20 cellular contexts compared by ENCODE assay signal in genomic region chr7:139560678-139561077, GRCh38. TPM values are rescaled to one million over a fixed set of nuclear protein-coding genes. Genes with fewer than 3 reads are reported as not detected.
A peak's percentile ranks its signal among the peaks of the same experiment; 100 is the strongest.
DNase-seq lines count a peak whose midpoint lies in the region; ATAC-seq lines count a peak whose summit lies in the region.
"Had no signal": no experiment of that assay in that cellular context is flagged by ENCODE, and none has a peak within 500 bp of the region (broad histone marks: within the 10 kb centered on the region; RNA-seq: fewer than 3 reads in every experiment).

No MANE protein-coding gene starts in this region.

- intact Hi-C loops in left ventricle myocardium superior (cut with micrococcal nuclease) = no loop called here

- peaks cover 0 to 5% of the 10 kb centered on the region in 2 donors for H3K27me3 Mint-ChIP-seq in natural killer cell treated with Interleukin-12 subunit alpha and Interleukin-12 subunit beta and Interleukin-15 and Interleukin-18, amount 100 ng/mL, for 72 hours

- ATAC-seq in left ventricle myocardium superior = no peak
- no peak for ATAC-seq in GM21576 (IDR thresholded peaks at IDR 0.05; ENCODE audit: unreplicated experiment)
- ATAC-seq in HG03159 (IDR thresholded peaks at IDR 0.05; ENCODE audit: unreplicated experiment) = no peak
- no peak for ATAC-seq in natural killer cell treated with Interleukin-12 subunit alpha and Interleukin-12 subunit beta and Interleukin-15 and Interleukin-18, amount 100 ng/mL, for 72 hours

- peaks cover 0 to 11% of the 10 kb centered on the region in 2 donors for H3K4me1 Mint-ChIP-seq in natural killer cell treated with Interleukin-12 subunit alpha and Interleukin-12 subunit beta and Interleukin-15 and Interleukin-18, amount 100 ng/mL, for 72 hours (ENCODE audit: low read depth in 2 of 2)

- no peak overlapping the region for H3K27ac Mint-ChIP-seq in natural killer cell treated with Interleukin-12 subunit alpha and Interleukin-12 subunit beta and Interleukin-15 and Interleukin-18, amount 100 ng/mL, for 72 hours
- H3K27ac Mint-ChIP-seq: activated naive CD8-positive, alpha-beta T cell; activated T-cell treated with anti-CD3 and anti-CD28 coated beads, Interleukin-2, amount 50 U/mL, for 24 hours had no signal

- H3K36me3 Mint-ChIP-seq in natural killer cell treated with Interleukin-12 subunit alpha and Interleukin-12 subunit beta and Interleukin-15 and Interleukin-18, amount 100 ng/mL, for 72 hours = peaks cover 9% of the 10 kb centered on the region

- H3K4me3 Mint-ChIP-seq in natural killer cell treated with Interleukin-12 subunit alpha and Interleukin-12 subunit beta and Interleukin-15 and Interleukin-18, amount 100 ng/mL, for 72 hours = no peak overlapping the region
- H3K4me3 Mint-ChIP-seq: activated naive CD8-positive, alpha-beta T cell; activated T-cell treated with anti-CD3 and anti-CD28 coated beads, Interleukin-2, amount 50 U/mL, for 24 hours had no signal

- no peaks in the 10 kb centered on the region for H3K9me3 Mint-ChIP-seq in natural killer cell treated with Interleukin-12 subunit alpha and Interleukin-12 subunit beta and Interleukin-15 and Interleukin-18, amount 100 ng/mL, for 72 hours

- DNase-seq in DMS153 (lab: John Stamatoyannopoulos, UW) = peak; percentile 94
- peak; percentile 97 for DNase-seq in NCI-H1105 treated with DMSO at 0.1 percent for 48 hours (lab: John Stamatoyannopoulos, UW)
- DNase-seq in NCI-H510A (lab: John Stamatoyannopoulos, UW) = peak; percentile 82
- DNase-seq in left ventricle myocardium superior = peak; percentile 46
- DNase-seq in natural killer cell treated with Interleukin-12 subunit alpha and Interleukin-12 subunit beta and Interleukin-15 and Interleukin-18, amount 100 ng/mL, for 72 hours (ENCODE audit: low spot score) = no peak
- no peak for DNase-seq in T-helper 2 cell
- DNase-seq: activated CD4-positive, alpha-beta T cell treated with anti-CD3 and anti-CD28 coated beads, Interleukin-2, amount 50 U/mL, for 4 hours; activated T-cell treated with anti-CD3 and anti-CD28 coated beads, Interleukin-2, amount 50 U/mL, for 24 hours; effector CD4-positive, alpha-beta T cell; GOT3; kidney glomerular epithelial cell; NCI-H446; PC-9; SW 1271; testis had no signal

RNA-seq across cellular contexts. Expression of gene CLEC2L, which starts 37.2 kb away (rescaled TPM):
- total RNA-seq in left ventricle myocardium superior = not detected
- not detected for total RNA-seq in natural killer cell treated with Interleukin-12 subunit alpha and Interleukin-12 subunit beta and Interleukin-15 and Interleukin-18, amount 100 ng/mL, for 72 hours
- total RNA-seq: HT-29, osteocyte, PC-9 had no signal

Comparison
In these comparisons a context has a peak if more than half of its experiments do, and no peak if none do; other contexts are left out.
1. DNase-seq: peak in DMS153 (single experiment), NCI-H1105 treated with DMSO at 0.1 percent for 48 hours (single experiment), NCI-H510A (single experiment) and left ventricle myocardium superior (single experiment); none in natural killer cell treated with Interleukin-12 subunit alpha and Interleukin-12 subunit beta and Interleukin-15 and Interleukin-18, amount 100 ng/mL, for 72 hours (single experiment) and T-helper 2 cell (0 of 5).